13 cellular contexts compared by ENCODE assay signal in genomic region chr9:113885183-113886002, GRCh38. TPM values are rescaled to one million over a fixed set of nuclear protein-coding genes. Genes with fewer than 3 reads are reported as not detected.
DNase-seq lines count a peak whose midpoint lies in the region; ATAC-seq, FAIRE-seq and TF ChIP-seq lines count a peak whose summit lies in the region.
"Had no signal": no experiment of that assay in that cellular context is flagged by ENCODE, and none has a peak within 500 bp of the region (broad histone marks: within the 10 kb centered on the region; RNA-seq: fewer than 3 reads in every experiment).

No MANE protein-coding gene starts in this region.

- H3K36me3 ChIP-seq in left ventricle myocardium inferior (no peaks in the 10 kb centered on the region), right atrium auricular region (no peaks in the 10 kb centered on the region)
- H3K36me3 ChIP-seq: pancreas had no signal

- H3K27ac ChIP-seq in left ventricle myocardium inferior (replicated peaks) (peak overlapping the region; percentile 27), right atrium auricular region (peak overlapping the region in 1 of 2 donors; percentile 40)

- TF ChIP-seq CTCF in left ventricle myocardium inferior (IDR thresholded peaks at IDR 0.05; ENCODE audit: borderline replicate concordance) = no peak
- TF ChIP-seq CTCF in right atrium auricular region (IDR thresholded peaks at IDR 0.05) = no peak
- no peak for TF ChIP-seq CTCF in natural killer cell (IDR thresholded peaks at IDR 0.05)

- H3K4me1 ChIP-seq in left ventricle myocardium inferior (peaks cover 20% of the 10 kb centered on the region), right atrium auricular region (peaks cover 0 to 19% of the 10 kb centered on the region in 2 donors)

- H3K27ac Mint-ChIP-seq in effector memory CD8-positive, alpha-beta T cell = no peak overlapping the region
- H3K27ac Mint-ChIP-seq in natural killer cell = peak overlapping the region; percentile 71 to 75

- no peaks in the 10 kb centered on the region for H3K36me3 Mint-ChIP-seq in effector memory CD8-positive, alpha-beta T cell (ENCODE audit: insufficient read depth)
- no peaks in the 10 kb centered on the region for H3K36me3 Mint-ChIP-seq in natural killer cell

- no peak for FAIRE-seq in RCC 7860 (lab: Jason Lieb, UNC)
- FAIRE-seq: G401.6, pancreas had no signal

- DNase-seq in left ventricle myocardium inferior (no peak), right atrium auricular region (ENCODE audit: low spot score) (no peak), natural killer cell (no peak), NCI-H748 treated with DMSO at 0.1 percent for 48 hours (lab: John Stamatoyannopoulos, UW) (no peak), NCI-H2171 (lab: John Stamatoyannopoulos, UW) (no peak), RCC 7860 (ENCODE audit: low spot score) (no peak)
- no peak for DNase-seq in effector memory CD8-positive, alpha-beta T cell
- DNase-seq: NCI-H1694 treated with DMSO at 0.1 percent for 48 hours; pancreas; stimulated activated CD4-positive, alpha-beta T cell treated with anti-CD3 and anti-CD28 coated beads, Interleukin-2, amount 100 ng/mL, for 48 hours; stimulated activated naive CD8-positive, alpha-beta T cell treated with anti-CD3 and anti-CD28 coated beads, Interleukin-15, amount 100 ng/mL, for 72 hours had no signal

- no peak for ATAC-seq in effector memory CD8-positive, alpha-beta T cell (replicated peaks)
- ATAC-seq in natural killer cell = no peak
- ATAC-seq in GM21723 (IDR thresholded peaks at IDR 0.05; ENCODE audit: unreplicated experiment) = no peak
- ATAC-seq: stimulated activated naive CD8-positive, alpha-beta T cell treated with anti-CD3 and anti-CD28 coated beads, Interleukin-15, amount 100 ng/mL, for 72 hours had no signal

- H3K27me3 ChIP-seq in left ventricle myocardium inferior (ENCODE audit: low read depth) (peaks cover 28% of the 10 kb centered on the region), right atrium auricular region (no peaks in the 10 kb centered on the region)
- H3K27me3 ChIP-seq: pancreas had no signal

- peak overlapping the region; percentile 45 to 63 for H3K4me3 Mint-ChIP-seq in effector memory CD8-positive, alpha-beta T cell
- H3K4me3 Mint-ChIP-seq in natural killer cell = peak overlapping the region; percentile 88

- no peaks in the 10 kb centered on the region for H3K9me3 Mint-ChIP-seq in effector memory CD8-positive, alpha-beta T cell
- H3K9me3 Mint-ChIP-seq in natural killer cell = no peaks in the 10 kb centered on the region

- H3K4me3 ChIP-seq in left ventricle myocardium inferior = peak overlapping the region; percentile 51
- no peak overlapping the region for H3K4me3 ChIP-seq in right atrium auricular region
- H3K4me3 ChIP-seq: pancreas had no signal

- intact Hi-C loops in left ventricle myocardium inferior (cut with micrococcal nuclease) (no loop called here), natural killer cell (cut with micrococcal nuclease) (no loop called here)

- H3K9me3 ChIP-seq in left ventricle myocardium inferior (replicated peaks) (peaks cover 7% of the 10 kb centered on the region), right atrium auricular region (peaks cover 0 to 4% of the 10 kb centered on the region in 2 donors)
- H3K9me3 ChIP-seq: pancreas had no signal

- H3K27me3 Mint-ChIP-seq in effector memory CD8-positive, alpha-beta T cell = peaks cover 4 to 27% of the 10 kb centered on the region in 2 donors
- no peaks in the 10 kb centered on the region for H3K27me3 Mint-ChIP-seq in natural killer cell (ENCODE audit: low read depth in 2 of 2)
- H3K27me3 Mint-ChIP-seq: stimulated activated naive CD8-positive, alpha-beta T cell treated with anti-CD3 and anti-CD28 coated beads, Interleukin-15, amount 100 ng/mL, for 72 hours had no signal

- peaks cover 2 to 6% of the 10 kb centered on the region in 2 donors for H3K4me1 Mint-ChIP-seq in effector memory CD8-positive, alpha-beta T cell (ENCODE audit: low read depth in 2 of 2)
- H3K4me1 Mint-ChIP-seq in natural killer cell = peaks cover 21 to 26% of the 10 kb centered on the region in 2 donors

RNA-seq across cellular contexts. Expression of gene ZNF618, which starts 9.3 kb away (rescaled TPM):
- 1.9 TPM for total RNA-seq in left ventricle myocardium inferior
- 1 to 10 TPM; 1.4 to 3.0 TPM for total RNA-seq in right atrium auricular region
- total RNA-seq in natural killer cell = 10 to 100 TPM in 2 of 3 donors, 1 to 10 TPM in 1; 9.2 to 10.7 (median 10.0) TPM

Comparison
In these comparisons a context has a peak if more than half of its experiments do, and no peak if none do; other contexts are left out.
1. H3K27ac Mint-ChIP-seq: peak in natural killer cell (2 of 2); none in effector memory CD8-positive, alpha-beta T cell (0 of 2).